Comparison of ENCODE assay signal across 1 cellular context in the genomic region with DNA sequence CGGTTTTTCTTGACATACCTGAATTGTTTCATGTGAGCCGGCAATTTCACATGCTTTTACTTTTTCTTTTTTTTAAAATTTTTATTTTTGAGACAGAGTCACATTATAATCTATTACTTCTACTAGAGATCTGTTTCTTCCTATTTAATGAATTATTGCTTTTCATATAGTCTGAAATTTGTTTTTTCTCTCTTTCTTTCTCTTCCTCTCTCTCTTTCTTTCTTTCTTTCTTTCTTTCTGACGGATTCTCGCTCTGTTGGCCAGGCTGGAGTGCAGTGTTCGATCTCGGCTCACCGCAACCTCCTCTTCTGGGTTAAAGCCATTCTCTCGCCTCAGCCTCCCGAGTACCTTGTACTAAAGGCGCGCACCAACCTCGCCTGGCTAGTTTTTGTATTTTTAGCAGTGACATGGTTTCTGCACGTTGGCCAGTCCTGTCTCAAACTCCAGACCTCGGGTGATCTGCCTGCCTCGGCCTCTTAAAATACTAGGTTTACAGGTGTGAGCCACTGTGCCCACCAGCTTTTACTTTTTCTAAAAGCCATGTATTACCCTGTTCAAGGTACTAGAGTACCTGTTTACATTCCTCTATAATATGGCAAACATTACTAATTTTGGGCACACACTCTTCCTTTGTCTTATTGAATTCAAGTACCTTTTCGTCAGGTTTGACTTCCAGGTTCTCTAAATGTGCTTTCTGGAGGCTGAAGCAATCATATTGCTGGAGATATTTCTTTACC.
TF ChIP-seq lines count a peak whose summit lies in the region.

No MANE protein-coding gene starts in this region.

TF ChIP-seq in SK-N-SH treated with all-trans-retinoic acid at 6 μM for 48 hours, 23 proteins besides CTCF, POLR2A, EP300 and RAD21 (continued from another document):
- TF ChIP-seq CSRNP3 (CRISPR knock-in tag; IDR thresholded peaks at IDR 0.05), result no peak
- TF ChIP-seq ZNF70 (CRISPR knock-in tag; IDR thresholded peaks at IDR 0.05), result no peak
- TF ChIP-seq TOX (CRISPR knock-in tag; IDR thresholded peaks at IDR 0.05; ENCODE audit: borderline replicate concordance), result no peak
- TF ChIP-seq SNAI2 (CRISPR knock-in tag; IDR thresholded peaks at IDR 0.05), result no peak
